In the genomic region with DNA sequence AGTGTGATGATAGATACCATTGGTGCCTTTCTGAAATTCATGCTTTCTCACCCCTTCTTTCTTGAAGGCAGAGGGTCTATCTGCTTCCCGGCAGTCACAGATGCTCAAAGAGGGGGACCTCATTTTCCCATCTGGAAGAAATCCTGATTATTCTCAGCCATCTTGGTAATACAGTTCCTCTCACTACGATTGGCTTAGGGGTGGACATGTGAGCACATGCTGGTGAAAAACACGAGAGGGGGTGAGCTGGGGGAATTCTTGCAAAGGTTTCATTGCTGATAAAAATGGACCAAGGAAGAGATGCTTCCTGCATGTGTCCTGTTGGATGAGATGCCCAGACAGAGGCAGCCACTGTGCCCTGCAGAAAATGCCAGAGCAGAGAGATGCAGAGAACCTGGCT, we compare ENCODE assay signal across 30 cellular contexts.
"Had no signal": no experiment of that assay in that cellular context is flagged by ENCODE, and none has a peak within 500 bp of the region (broad histone marks: within the 10 kb centered on the region; RNA-seq: fewer than 3 reads in every experiment).

No MANE protein-coding gene starts in this region.

- FAIRE-seq: endometrium, islet of Langerhans, small intestine had no signal

- H3K27me3 ChIP-seq: esophagus squamous epithelium, heart right ventricle, left lung, neutrophil, right lobe of liver, stomach, thyroid gland, vagina had no signal

- H3K9me3 ChIP-seq: esophagus squamous epithelium, heart right ventricle, left lung, neutrophil, right lobe of liver, stomach, thyroid gland, vagina had no signal

- H3K9me3 Mint-ChIP-seq: effector memory CD8-positive, alpha-beta T cell; naive thymus-derived CD8-positive, alpha-beta T cell; nephron progenitor cell had no signal

- H3K4me3 ChIP-seq: coronary artery, esophagus squamous epithelium, heart right ventricle, left lung, right lobe of liver, stomach, thyroid gland, vagina had no signal

- H3K27me3 Mint-ChIP-seq: progenitor cell of endocrine pancreas had no signal

- ATAC-seq: effector memory CD8-positive, alpha-beta T cell; heart right ventricle; left cardiac atrium; left lung; naive thymus-derived CD8-positive, alpha-beta T cell; right lobe of liver had no signal

- H3K79me2 ChIP-seq: parathyroid adenoma had no signal

- H3K27ac Mint-ChIP-seq: effector memory CD8-positive, alpha-beta T cell; naive thymus-derived CD8-positive, alpha-beta T cell; nephron progenitor cell; progenitor cell of endocrine pancreas had no signal

- H2AFZ ChIP-seq: parathyroid adenoma had no signal

- DNase-seq: dermis blood vessel endothelial cell; effector memory CD8-positive, alpha-beta T cell; erythroblast; esophagus squamous epithelium; foreskin melanocyte; glutamatergic neuron; heart right ventricle; hippocampal formation; left cardiac atrium; left lung; mesendoderm; naive thymus-derived CD8-positive, alpha-beta T cell; nephron progenitor cell; right lobe of liver; small intestine; stimulated activated CD4-positive, alpha-beta T cell treated with anti-CD3 and anti-CD28 coated beads, Interleukin-12 subunit alpha, Interleukin-12 subunit beta, amount 100 ng/mL, for 4 hours; stimulated activated CD4-positive, alpha-beta T cell treated with anti-CD3 and anti-CD28 coated beads, Interleukin-1b, Interleukin-23, amount 100 ng/mL, for 48 hours; stimulated activated CD4-positive, alpha-beta T cell treated with anti-CD3 and anti-CD28 coated beads, Interleukin-4, amount 100 ng/mL, for 1 hour; stimulated activated CD8-positive, alpha-beta memory T cell treated with anti-CD3 and anti-CD28 coated beads, Interleukin-4, amount 100 ng/mL, for 48 hours; stimulated activated naive CD4-positive, alpha-beta T cell treated with Interleukin-2 at 50 U/mL for 16 hours; stomach; thyroid gland; trophoblast cell had no signal

- H3K36me3 Mint-ChIP-seq: naive thymus-derived CD8-positive, alpha-beta T cell had no signal

- H3K36me3 ChIP-seq: esophagus squamous epithelium, heart right ventricle, left lung, neutrophil, right lobe of liver, stomach, thyroid gland, vagina had no signal

- H3K27ac ChIP-seq: coronary artery, esophagus squamous epithelium, heart right ventricle, left lung, neutrophil, parathyroid adenoma, right lobe of liver, stomach, thyroid gland, vagina had no signal

- H3K9ac ChIP-seq: parathyroid adenoma had no signal

- H3K4me1 ChIP-seq: esophagus squamous epithelium, parathyroid adenoma, thyroid gland, vagina had no signal

- H3K4me3 Mint-ChIP-seq: effector memory CD8-positive, alpha-beta T cell; naive thymus-derived CD8-positive, alpha-beta T cell; nephron progenitor cell had no signal
